27 cellular contexts compared by ENCODE assay signal in the genomic region with DNA sequence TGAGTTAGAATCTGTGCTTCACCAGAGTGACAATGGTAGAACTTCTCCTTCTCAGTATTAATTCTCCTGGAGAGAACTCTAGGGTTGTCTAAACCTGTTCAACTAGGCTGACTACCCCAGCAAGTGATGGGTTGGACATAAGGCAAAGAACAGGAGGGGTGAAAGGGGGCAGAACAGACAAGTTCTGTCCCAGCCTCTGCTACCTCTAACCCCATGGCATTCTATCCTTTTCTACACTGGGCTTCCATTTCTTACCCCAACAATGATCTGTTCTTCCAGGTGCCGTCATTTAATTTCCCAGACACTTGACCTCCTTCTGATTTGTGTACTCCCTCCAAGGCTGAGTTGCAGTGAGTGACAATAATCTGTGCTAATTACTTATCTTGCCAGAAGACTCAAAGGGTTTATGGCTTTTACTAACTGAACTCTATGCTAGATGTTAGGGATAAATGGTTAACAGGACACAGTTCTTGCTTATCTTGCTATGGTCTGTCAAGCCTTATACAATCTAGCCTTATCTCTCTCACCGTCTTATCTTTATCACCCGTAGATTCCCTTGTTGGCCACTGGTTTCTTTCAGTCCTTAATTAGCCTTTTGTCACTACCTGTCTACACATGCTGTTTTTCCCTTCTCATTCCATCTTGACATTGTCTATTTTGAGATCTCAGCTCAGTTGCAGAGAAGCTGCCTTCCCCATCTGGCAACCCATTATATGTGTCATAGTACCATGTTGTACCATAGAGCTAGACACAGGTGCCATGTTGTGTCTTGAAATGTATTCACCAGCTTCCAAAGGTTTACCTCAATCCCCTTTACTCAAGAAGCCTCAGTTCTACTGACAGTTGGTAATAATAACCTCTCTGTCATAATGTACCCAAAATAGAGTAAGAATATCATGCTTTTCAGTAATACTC. TPM values are rescaled to one million over a fixed set of nuclear protein-coding genes. Genes with fewer than 3 reads are reported as not detected.
DNase-seq lines count a peak whose midpoint lies in the region; ATAC-seq, FAIRE-seq and TF ChIP-seq lines count a peak whose summit lies in the region.
"Had no signal": no experiment of that assay in that cellular context is flagged by ENCODE, and none has a peak within 500 bp of the region (broad histone marks: within the 10 kb centered on the region; RNA-seq: fewer than 3 reads in every experiment).

No MANE protein-coding gene starts in this region.

- H2BK5ac ChIP-seq in neuronal stem cell (ENCODE audit: low read length): no peak overlapping the region

- ATAC-seq in activated T-cell treated with anti-CD3 and anti-CD28 coated beads, Interleukin-2, amount 50 U/mL, for 72 hours (replicated peaks in 1 of 2): no peak
- no peak for ATAC-seq in K562
- ATAC-seq in HG02938 (IDR thresholded peaks at IDR 0.05; ENCODE audit: unreplicated experiment): no peak
- ATAC-seq: Right ventricle myocardium inferior had no signal

- WGBS in K562 (ENCODE audit: insufficient coverage, low coverage, missing lambda C conversion rate): 7% methylated on average over 3 of the region's 3 CpGs
- WGBS in neuronal stem cell (ENCODE audit: extremely low coverage in 2 of 2, insufficient read length in 2 of 2, insufficient replicate concordance in 1 of 2), 2 donors: no CpG with 5 or more reads among the region's 3 CpGs

- H3K9ac ChIP-seq in HUES48 (ENCODE audit: low read depth, low read length): no peak overlapping the region
- no peak overlapping the region for H3K9ac ChIP-seq in K562 (ENCODE audit: insufficient read depth in 1 of 2, low read depth in 2 of 2, low read length in 2 of 2)
- no peak overlapping the region for H3K9ac ChIP-seq in neuronal stem cell (ENCODE audit: low read depth, low read length, poor library complexity)
- H3K9ac ChIP-seq: BLaER1, parathyroid adenoma had no signal

- no peak overlapping the region for H4K91ac ChIP-seq in neuronal stem cell (ENCODE audit: low read depth, low read length, poor library complexity)

- TF ChIP-seq POLR2A in K562 (conservative IDR thresholded peaks at IDR 0.05): peak; percentile 67

- no peak overlapping the region for H3K4ac ChIP-seq in neuronal stem cell (ENCODE audit: low read length)

- H2BK120ac ChIP-seq in neuronal stem cell (ENCODE audit: low read depth, low read length): no peak overlapping the region

- H3K27me3 Mint-ChIP-seq in activated T-cell treated with anti-CD3 and anti-CD28 coated beads, Interleukin-2, amount 50 U/mL, for 24 hours: no peaks in the 10 kb centered on the region
- H3K27me3 Mint-ChIP-seq in activated T-cell treated with anti-CD3 and anti-CD28 coated beads, Interleukin-2, amount 50 U/mL, for 72 hours (ENCODE audit: low read depth): no peaks in the 10 kb centered on the region

- H2AFZ ChIP-seq in K562 (ENCODE audit: low read depth, low read length) (no peak overlapping the region), neuronal stem cell (ENCODE audit: low read length) (no peak overlapping the region)
- H2AFZ ChIP-seq: parathyroid adenoma had no signal

- intact Hi-C loops in K562 (cut with micrococcal nuclease): no loop called here

- TSS peak; percentile 0 for BruUV-seq in K562 (replicated peaks; lab: Mats Ljungman, UMichigan)

- H3K79me2 ChIP-seq in K562 (ENCODE audit: control insufficient read depth, insufficient read depth, low read length): peaks cover 38% of the 10 kb centered on the region
- H3K79me2 ChIP-seq: parathyroid adenoma had no signal

- H3K27ac Mint-ChIP-seq in activated T-cell treated with anti-CD3 and anti-CD28 coated beads, Interleukin-2, amount 50 U/mL, for 24 hours: peak overlapping the region; percentile 47
- no peak overlapping the region for H3K27ac Mint-ChIP-seq in activated T-cell treated with anti-CD3 and anti-CD28 coated beads, Interleukin-2, amount 50 U/mL, for 72 hours
- H3K27ac Mint-ChIP-seq: immature natural killer cell, nephron had no signal

- no peak for DNase-seq in activated T-cell treated with anti-CD3 and anti-CD28 coated beads, Interleukin-2, amount 50 U/mL, for 24 hours
- DNase-seq in activated T-cell treated with anti-CD3 and anti-CD28 coated beads, Interleukin-2, amount 50 U/mL, for 72 hours: no peak
- DNase-seq in K562 (ENCODE audit: extremely low read depth in 1 of 4, low spot score in 3 of 4) (no peak), neuronal stem cell (ENCODE audit: low spot score) (no peak), RPMI8226 (no peak), GDM1 (lab: John Stamatoyannopoulos, UW) (no peak)
- DNase-seq: ACHN; activated CD4-positive, alpha-beta T cell treated with anti-CD3 and anti-CD28 coated beads, Interleukin-2, amount 50 U/mL, for 4 hours; cerebellar nuclear complex; foreskin fibroblast; immature natural killer cell; left ventricle myocardium inferior; midbrain; NCI-H1092; NCI-H1930; NCI-H345; NCI-H82; substantia nigra; T-helper 1 cell had no signal

- TF ChIP-seq RAD21 in K562 (CRISPR knock-in tag; conservative IDR thresholded peaks at IDR 0.05 in 1 of 2, IDR thresholded peaks at IDR 0.05 in 1 of 2): no peak

- H3K27ac ChIP-seq in HUES48 (ENCODE audit: low read depth, low read length) (peak overlapping the region; percentile 69), K562 (ENCODE audit: extremely low read depth, low read depth, low read length) (no peak overlapping the region), neuronal stem cell (replicated peaks; ENCODE audit: low read length) (no peak overlapping the region)
- H3K27ac ChIP-seq: ascending aorta, BLaER1, left ventricle myocardium inferior, parathyroid adenoma, vagina had no signal

- H3K79me1 ChIP-seq in neuronal stem cell (ENCODE audit: low read depth, low read length): peaks cover 2% of the 10 kb centered on the region

- peak overlapping the region; percentile 5 for H3K14ac ChIP-seq in neuronal stem cell (ENCODE audit: low read length)

- in situ Hi-C loops in K562 (cut with MboI): no loop called here

- CTCF ChIA-PET in K562 (lab: Yijun Ruan, JAX; ENCODE audit: low intra/inter-chr PET ratio): no interaction called here

- H3K23ac ChIP-seq in neuronal stem cell (ENCODE audit: low read depth, low read length, poor library complexity): no peak overlapping the region

- H3K9me3 ChIP-seq in HUES48 (ENCODE audit: control insufficient read depth, insufficient read depth, low read length) (no peaks in the 10 kb centered on the region), K562 (replicated peaks; ENCODE audit: control insufficient read depth, insufficient read depth, low read depth, low read length) (no peaks in the 10 kb centered on the region), neuronal stem cell (replicated peaks in 1 of 2; ENCODE audit: control insufficient read depth in 2 of 2, insufficient read depth in 1 of 2, low read depth in 1 of 2, low read length in 2 of 2) (no peaks in the 10 kb centered on the region)
- H3K9me3 ChIP-seq: ascending aorta, BLaER1, vagina had no signal

- peaks cover 52% of the 10 kb centered on the region for H3K4me1 Mint-ChIP-seq in activated T-cell treated with anti-CD3 and anti-CD28 coated beads, Interleukin-2, amount 50 U/mL, for 24 hours (ENCODE audit: low read depth)
- H3K4me1 Mint-ChIP-seq in activated T-cell treated with anti-CD3 and anti-CD28 coated beads, Interleukin-2, amount 50 U/mL, for 72 hours (ENCODE audit: low read depth): peaks cover 37% of the 10 kb centered on the region
- H3K4me1 Mint-ChIP-seq: immature natural killer cell, nephron had no signal

- no peak for FAIRE-seq in K562 (lab: Jason Lieb, UNC)

- H4K8ac ChIP-seq in neuronal stem cell (ENCODE audit: low read depth, low read length): no peak overlapping the region

- no peak overlapping the region for H2AK5ac ChIP-seq in neuronal stem cell (ENCODE audit: low read depth, low read length)

- TF ChIP-seq CTCF in K562 (IDR thresholded peaks at IDR 0.05 in 2 of 3, conservative IDR thresholded peaks at IDR 0.05 in 1 of 3; ENCODE audit: insufficient read depth in 2 of 3, low read depth in 1 of 3, low read length in 3 of 3): no peak

- H3K4me3 Mint-ChIP-seq in activated T-cell treated with anti-CD3 and anti-CD28 coated beads, Interleukin-2, amount 50 U/mL, for 24 hours: no peak overlapping the region
- H3K4me3 Mint-ChIP-seq in activated T-cell treated with anti-CD3 and anti-CD28 coated beads, Interleukin-2, amount 50 U/mL, for 72 hours: no peak overlapping the region
- H3K4me3 Mint-ChIP-seq: immature natural killer cell, nephron had no signal

- H3K27me3 ChIP-seq in HUES48 (ENCODE audit: control insufficient read depth, insufficient read depth, low read length) (no peaks in the 10 kb centered on the region), K562 (ENCODE audit: control insufficient read depth in 2 of 2, insufficient read depth in 2 of 2, low read length in 2 of 2) (no peaks in the 10 kb centered on the region), neuronal stem cell (ENCODE audit: control insufficient read depth in 3 of 3, insufficient read depth in 3 of 3, low read depth in 1 of 3, low read length in 3 of 3) (no peaks in the 10 kb centered on the region)
- H3K27me3 ChIP-seq: ascending aorta, BLaER1, vagina had no signal

- H4K20me1 ChIP-seq in K562 (replicated peaks; ENCODE audit: control insufficient read depth, insufficient read depth, low read length): no peaks in the 10 kb centered on the region

- no peak overlapping the region for H2BK12ac ChIP-seq in neuronal stem cell (ENCODE audit: low read length)

- H3K4me3 ChIP-seq in HUES48 (ENCODE audit: low read depth, low read length) (no peak overlapping the region), K562 (no peak overlapping the region), neuronal stem cell (ENCODE audit: low read length in 2 of 2) (no peak overlapping the region)
- H3K4me3 ChIP-seq: ascending aorta, BLaER1, left ventricle myocardium inferior, vagina had no signal

- no peak overlapping the region for H3K18ac ChIP-seq in neuronal stem cell (ENCODE audit: low read length)

- H3K36me3 Mint-ChIP-seq in activated T-cell treated with anti-CD3 and anti-CD28 coated beads, Interleukin-2, amount 50 U/mL, for 24 hours (ENCODE audit: low read depth): peaks cover 94% of the 10 kb centered on the region
- H3K36me3 Mint-ChIP-seq in activated T-cell treated with anti-CD3 and anti-CD28 coated beads, Interleukin-2, amount 50 U/mL, for 72 hours (ENCODE audit: insufficient read depth in 2 of 2): peaks cover 7 to 42% of the 10 kb centered on the region in 2 donors

- H3K9me3 Mint-ChIP-seq in activated T-cell treated with anti-CD3 and anti-CD28 coated beads, Interleukin-2, amount 50 U/mL, for 24 hours: no peaks in the 10 kb centered on the region
- no peaks in the 10 kb centered on the region for H3K9me3 Mint-ChIP-seq in activated T-cell treated with anti-CD3 and anti-CD28 coated beads, Interleukin-2, amount 50 U/mL, for 72 hours
- H3K9me3 Mint-ChIP-seq: immature natural killer cell, nephron had no signal

- POLR2A ChIA-PET in K562 (lab: Yijun Ruan, JAX): interaction anchor here (1.0 to 3.2 kb wide), 3 partner anchors 9 to 10 kb away, joined by 4 to 14 read pairs (median 14); a partner anchor contains a TSS

- TF ChIP-seq EP300 in K562 (IDR thresholded peaks at IDR 0.05; ENCODE audit: low read length): no peak

- H3K36me3 ChIP-seq in HUES48 (ENCODE audit: control insufficient read depth, insufficient read depth, low read length) (peaks cover 78% of the 10 kb centered on the region), K562 (ENCODE audit: control insufficient read depth, insufficient read depth, low read length) (peaks cover 72% of the 10 kb centered on the region), neuronal stem cell (replicated peaks in 1 of 2; ENCODE audit: control insufficient read depth in 2 of 2, insufficient read depth in 2 of 2, low read length in 2 of 2) (peaks cover 26 to 74% of the 10 kb centered on the region in 2 donors)

- H3K4me1 ChIP-seq in HUES48 (ENCODE audit: control insufficient read depth, insufficient read depth, low read length) (no peaks in the 10 kb centered on the region; the same call in 1 of the 2 replicates), K562 (replicated peaks in 1 of 2; ENCODE audit: control insufficient read depth in 2 of 2, insufficient read depth in 2 of 2, low read length in 2 of 2) (peaks cover 4% of the 10 kb centered on the region in 2 experiments; a peak in 4 of 5 replicates), neuronal stem cell (ENCODE audit: control insufficient read depth in 2 of 2, insufficient read depth in 1 of 2, low read depth in 1 of 2, low read length in 2 of 2) (no peaks in the 10 kb centered on the region)

- H3K9me1 ChIP-seq in K562 (ENCODE audit: control insufficient read depth, insufficient read depth, low read length): peaks cover 2% of the 10 kb centered on the region

- H3K4me2 ChIP-seq in K562 (ENCODE audit: insufficient read depth, low read length) (no peak overlapping the region), neuronal stem cell (ENCODE audit: insufficient read depth, low read length, poor library complexity, severe bottlenecking) (no peak overlapping the region)
- H3K4me2 ChIP-seq: BLaER1 had no signal

- H2BK15ac ChIP-seq in neuronal stem cell (ENCODE audit: low read length): no peak overlapping the region

RNA-seq across cellular contexts. Expression of a gene that starts 10.0 kb away (rescaled TPM):
- 100 to 1,000 TPM; 124 to 164 TPM for total RNA-seq in activated T-cell treated with anti-CD3 and anti-CD28 coated beads, Interleukin-2, amount 50 U/mL, for 72 hours
- 196 and 552 TPM in 2 replicates for total RNA-seq in K562 (2011; cell fraction: chromatin; rRNA removed; ENCODE audit: low replicate concordance)
- 73.5 and 120 TPM in 2 replicates for total RNA-seq in K562 (2011; cell fraction: nucleolus; rRNA removed)
- total RNA-seq in K562 (2011; cell fraction: nucleoplasm; rRNA removed): 284 and 429 TPM in 2 replicates
- total RNA-seq in K562 (2014; rRNA removed) (112 and 234 TPM in 2 replicates), K562 (2014; rRNA removed; fragmentation: Illumina TruSeq; extraction: Trizol) (425 and 528 TPM in 2 replicates), K562 (2015; rRNA removed; fragmentation: Illumina TruSeq; extraction: Trizol) (378 and 402 TPM in 2 replicates), K562 (2021) (179 and 209 TPM in 2 replicates)
- polyA plus RNA-seq in K562 (2011; rRNA removed) (194 and 263 TPM in 2 replicates), K562 (2014; fragmentation: Illumina TruSeq; extraction: Trizol) (232 and 298 TPM in 2 replicates), K562 (2014; fragmentation: Nextera tagmentation; extraction: Ambion mirVana) (100 to 1,000 TPM; 150 to 299 TPM), K562 (2014; rRNA removed) (205 and 218 TPM in 2 replicates)
- polyA plus RNA-seq in K562 (2011; cell fraction: cytosol; rRNA removed): 69.5 and 129 TPM in 2 replicates
- 124 and 148 TPM in 2 replicates for polyA plus RNA-seq in K562 (2011; cell fraction: nucleus; rRNA removed)
- polyA plus RNA-seq in K562 (2012): 190 and 210 TPM in 2 replicates
- polyA minus RNA-seq in K562 (2011; rRNA and poly(A)+ RNA removed): 405 and 437 TPM in 2 replicates
- 193 and 262 TPM in 2 replicates for polyA minus RNA-seq in K562 (2011; cell fraction: cytosol; rRNA and poly(A)+ RNA removed)
- 99.6 and 227 TPM in 2 replicates for polyA minus RNA-seq in K562 (2011; cell fraction: nucleus; rRNA and poly(A)+ RNA removed)
- 252 TPM for polyA plus RNA-seq in neuronal stem cell (2013, experiment 1 of 2)
- polyA plus RNA-seq in neuronal stem cell (2013, experiment 2 of 2): 246 TPM

RNA-seq across cellular contexts. Expression of a gene that starts 58.1 kb away (rescaled TPM):
- 100 to 1,000 TPM; 141 to 144 TPM for total RNA-seq in activated T-cell treated with anti-CD3 and anti-CD28 coated beads, Interleukin-2, amount 50 U/mL, for 72 hours
- 45.9 and 94.2 TPM in 2 replicates for total RNA-seq in K562 (2011; cell fraction: chromatin; rRNA removed; ENCODE audit: low replicate concordance)
- total RNA-seq in K562 (2011; cell fraction: nucleolus; rRNA removed): 26.8 and 27.1 TPM in 2 replicates
- total RNA-seq in K562 (2011; cell fraction: nucleoplasm; rRNA removed): 49.4 and 71.2 TPM in 2 replicates
- 84.5 and 89.3 TPM in 2 replicates for total RNA-seq in K562 (2014; rRNA removed)
- total RNA-seq in K562 (2014; rRNA removed; fragmentation: Illumina TruSeq; extraction: Trizol): 96.6 and 114 TPM in 2 replicates
- 67.0 and 78.3 TPM in 2 replicates for total RNA-seq in K562 (2015; rRNA removed; fragmentation: Illumina TruSeq; extraction: Trizol)
- 100 and 108 TPM in 2 replicates for total RNA-seq in K562 (2021)
- 148 and 173 TPM in 2 replicates for polyA plus RNA-seq in K562 (2011; rRNA removed)
- 36.9 and 70.8 TPM in 2 replicates for polyA plus RNA-seq in K562 (2011; cell fraction: cytosol; rRNA removed)
- polyA plus RNA-seq in K562 (2011; cell fraction: nucleus; rRNA removed): 19.2 and 31.0 TPM in 2 replicates
- polyA plus RNA-seq in K562 (2012): 115 and 142 TPM in 2 replicates
- polyA plus RNA-seq in K562 (2014; fragmentation: Illumina TruSeq; extraction: Trizol): 177 and 187 TPM in 2 replicates
- 100 to 1,000 TPM; 152 to 180 TPM for polyA plus RNA-seq in K562 (2014; fragmentation: Nextera tagmentation; extraction: Ambion mirVana)
- polyA plus RNA-seq in K562 (2014; rRNA removed): 114 and 128 TPM in 2 replicates
- polyA minus RNA-seq in K562 (2011; rRNA and poly(A)+ RNA removed): 101 and 135 TPM in 2 replicates
- 59.9 and 67.9 TPM in 2 replicates for polyA minus RNA-seq in K562 (2011; cell fraction: cytosol; rRNA and poly(A)+ RNA removed)
- 12.5 and 26.5 TPM in 2 replicates for polyA minus RNA-seq in K562 (2011; cell fraction: nucleus; rRNA and poly(A)+ RNA removed)
- 196 TPM for polyA plus RNA-seq in neuronal stem cell (2013, experiment 1 of 2)
- polyA plus RNA-seq in neuronal stem cell (2013, experiment 2 of 2): 197 TPM
